ENCODE assay signal across 26 cellular contexts in the genomic region with DNA sequence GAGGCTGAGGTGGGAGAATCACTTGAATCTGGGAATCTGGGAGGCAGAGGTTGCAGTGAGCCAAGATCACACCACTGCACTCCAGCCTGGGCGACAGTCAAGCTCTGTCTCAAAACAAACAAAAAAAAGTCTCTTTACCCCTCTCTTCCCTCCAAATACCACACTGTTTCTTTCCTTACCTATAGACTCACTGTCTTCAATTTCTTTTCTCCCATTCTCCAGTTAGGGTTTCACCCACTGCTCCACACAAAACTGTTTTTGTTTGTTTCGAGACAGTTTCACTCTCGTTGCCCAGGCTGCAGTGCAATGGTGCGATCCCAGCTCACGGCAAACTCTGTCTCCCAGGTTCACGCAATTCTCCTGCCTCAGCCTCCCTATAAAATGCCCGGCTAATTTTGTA. TPM values are rescaled to one million over a fixed set of nuclear protein-coding genes. Genes with fewer than 3 reads are reported as not detected.
A peak's percentile ranks its signal among the peaks of the same experiment; 100 is the strongest.
DNase-seq lines count a peak whose midpoint lies in the region; ATAC-seq and TF ChIP-seq lines count a peak whose summit lies in the region.
"Had no signal": no experiment of that assay in that cellular context is flagged by ENCODE, and none has a peak within 500 bp of the region (broad histone marks: within the 10 kb centered on the region; RNA-seq: fewer than 3 reads in every experiment).

No MANE protein-coding gene starts in this region.

- no peak overlapping the region for H2AFZ ChIP-seq in smooth muscle cell (ENCODE audit: low read depth)

- POLR2A ChIA-PET in activated CD4-positive, alpha-beta T cell treated with anti-CD3 and anti-CD28 coated beads, Interleukin-2, amount 10 ng/mL, durations not matched to agents 7 days and 5 days (lab: Charles Lee), result no interaction called here

- peak overlapping the region; percentile 78 for H3K27ac Mint-ChIP-seq in activated CD4-positive, alpha-beta T cell treated with anti-CD3 and anti-CD28 coated beads, Interleukin-2, amount 10 ng/mL, durations not matched to agents 7 days and 5 days
- peak overlapping the region in 4 of 5 experiments; percentile 43 to 78 (median 54) for H3K27ac Mint-ChIP-seq in brain
- H3K27ac Mint-ChIP-seq in stimulated activated naive B cell treated with anti-CD40 and anti-IgM and Interleukin-4, amounts not matched to agents 10 μg/mL and 1 μg/mL and 100 μg/mL, for 72 hours, result peak overlapping the region; percentile 42

- peaks cover 61% of the 10 kb centered on the region for H3K79me2 ChIP-seq in smooth muscle cell (ENCODE audit: low read depth)

- H3K9ac ChIP-seq in smooth muscle cell (ENCODE audit: low read depth), result no peak overlapping the region

- no peak for DNase-seq in activated CD4-positive, alpha-beta T cell treated with anti-CD3 and anti-CD28 coated beads, Interleukin-2, amount 10 ng/mL, durations not matched to agents 7 days and 5 days
- no peak for DNase-seq in activated CD4-positive, alpha-beta T cell treated with anti-CD3 and anti-CD28 coated beads for 48 hours
- DNase-seq in left ventricle myocardium superior (peak; percentile 1), heart left ventricle (no peak), aorta (no peak), smooth muscle cell (lab: John Stamatoyannopoulos, UW; ENCODE audit: unreplicated experiment) (no peak)
- no peak for DNase-seq in stimulated activated naive B cell treated with anti-CD40 and anti-IgM and Interleukin-4, amounts not matched to agents 10 μg/mL and 1 μg/mL and 100 μg/mL, for 72 hours
- DNase-seq: 8988T; ACHN; BE2C; DMS153; DND-41; KBM-7; MV-4-11; NCI-H1105; NCI-H1436 treated with DMSO at 0.1 percent for 48 hours; NCI-H1930; NCI-H2107; NCI-H446; NCI-H524 treated with DMSO at 0.1 percent for 48 hours; NCI-H82; NK-92 treated with Interleukin-12 subunit alpha and Interleukin-12 subunit beta, amount 100 ng/mL, for 24 hours; PC-3; SJCRH30 had no signal

- peaks cover 0 to 95% (median 71%) of the 10 kb centered on the region in 9 donors for H3K36me3 ChIP-seq in heart left ventricle
- peaks cover 0 to 4% of the 10 kb centered on the region in 2 donors for H3K36me3 ChIP-seq in aorta (ENCODE audit: control insufficient read depth in 1 of 2, insufficient read depth in 2 of 2, low read length in 1 of 2)
- no peaks in the 10 kb centered on the region for H3K36me3 ChIP-seq in smooth muscle cell (ENCODE audit: low read depth)

- H3K4me3 ChIP-seq in heart left ventricle (no peak overlapping the region), aorta (ENCODE audit: low read length in 2 of 2) (no peak overlapping the region), smooth muscle cell (no peak overlapping the region)
- H3K4me3 ChIP-seq: SJCRH30 had no signal

- TF ChIP-seq CTCF in heart left ventricle (IDR thresholded peaks at IDR 0.05), result no peak
- TF ChIP-seq CTCF in brain (conservative IDR thresholded peaks at IDR 0.05), result no peak
- no peak for TF ChIP-seq CTCF in smooth muscle cell (IDR thresholded peaks at IDR 0.05; ENCODE audit: borderline replicate concordance, insufficient read depth, poor library complexity, severe bottlenecking)

- H3K4me3 Mint-ChIP-seq in activated CD4-positive, alpha-beta T cell treated with anti-CD3 and anti-CD28 coated beads, Interleukin-2, amount 10 ng/mL, durations not matched to agents 7 days and 5 days, result no peak overlapping the region
- peak overlapping the region in 1 of 5 experiments; percentile 31 for H3K4me3 Mint-ChIP-seq in brain
- H3K4me3 Mint-ChIP-seq in stimulated activated naive B cell treated with anti-CD40 and anti-IgM and Interleukin-4, amounts not matched to agents 10 μg/mL and 1 μg/mL and 100 μg/mL, for 72 hours, result no peak overlapping the region

- peaks cover 40% of the 10 kb centered on the region for H3K4me1 Mint-ChIP-seq in activated CD4-positive, alpha-beta T cell treated with anti-CD3 and anti-CD28 coated beads, Interleukin-2, amount 10 ng/mL, durations not matched to agents 7 days and 5 days
- H3K4me1 Mint-ChIP-seq in brain, result peaks cover 30% of the 10 kb centered on the region
- peaks cover 22 to 30% of the 10 kb centered on the region in 2 donors for H3K4me1 Mint-ChIP-seq in stimulated activated naive B cell treated with anti-CD40 and anti-IgM and Interleukin-4, amounts not matched to agents 10 μg/mL and 1 μg/mL and 100 μg/mL, for 72 hours

- H3K9me3 ChIP-seq in heart left ventricle (no peaks in the 10 kb centered on the region), aorta (ENCODE audit: control insufficient read depth, low read length) (no peaks in the 10 kb centered on the region), smooth muscle cell (replicated peaks; ENCODE audit: low read depth) (no peaks in the 10 kb centered on the region)
- H3K9me3 ChIP-seq: BE2C, SJCRH30 had no signal

- TF ChIP-seq POLR2A in heart left ventricle (IDR thresholded peaks at IDR 0.05), result no peak

- CTCF ChIA-PET in activated CD4-positive, alpha-beta T cell treated with anti-CD3 and anti-CD28 coated beads, Interleukin-2, amount 10 ng/mL, durations not matched to agents 7 days and 5 days (lab: Charles Lee), result interaction anchor here (1.7 kb wide), 1 partner anchor 8 kb away, joined by 6 read pairs; a partner anchor contains a TSS

- H3K36me3 Mint-ChIP-seq in activated CD4-positive, alpha-beta T cell treated with anti-CD3 and anti-CD28 coated beads, Interleukin-2, amount 10 ng/mL, durations not matched to agents 7 days and 5 days (ENCODE audit: low read depth), result peaks cover 55% of the 10 kb centered on the region
- H3K36me3 Mint-ChIP-seq in brain, result peaks cover 45% of the 10 kb centered on the region
- peaks cover 39 to 61% of the 10 kb centered on the region in 2 donors for H3K36me3 Mint-ChIP-seq in stimulated activated naive B cell treated with anti-CD40 and anti-IgM and Interleukin-4, amounts not matched to agents 10 μg/mL and 1 μg/mL and 100 μg/mL, for 72 hours

- H3K27ac ChIP-seq in heart left ventricle (no peak overlapping the region), aorta (ENCODE audit: low read depth in 1 of 2, low read length in 2 of 2) (no peak overlapping the region), smooth muscle cell (ENCODE audit: low read depth) (no peak overlapping the region)
- H3K27ac ChIP-seq: SJCRH30 had no signal

- H3K27me3 ChIP-seq in heart left ventricle (no peaks in the 10 kb centered on the region), aorta (ENCODE audit: control insufficient read depth in 1 of 2, insufficient read depth in 2 of 2, low read length in 1 of 2) (no peaks in the 10 kb centered on the region), smooth muscle cell (ENCODE audit: low read depth) (no peaks in the 10 kb centered on the region)
- H3K27me3 ChIP-seq: BE2C, SJCRH30 had no signal

- H3K27me3 Mint-ChIP-seq in activated CD4-positive, alpha-beta T cell treated with anti-CD3 and anti-CD28 coated beads, Interleukin-2, amount 10 ng/mL, durations not matched to agents 7 days and 5 days, result no peaks in the 10 kb centered on the region
- H3K27me3 Mint-ChIP-seq in brain, result no peaks in the 10 kb centered on the region
- no peaks in the 10 kb centered on the region for H3K27me3 Mint-ChIP-seq in stimulated activated naive B cell treated with anti-CD40 and anti-IgM and Interleukin-4, amounts not matched to agents 10 μg/mL and 1 μg/mL and 100 μg/mL, for 72 hours

- intact Hi-C loops in left ventricle myocardium superior (cut with micrococcal nuclease), result no loop called here
- intact Hi-C loops in heart left ventricle (cut with DNase I), result no loop called here
- intact Hi-C loops in aorta (cut with DNase I), result no loop called here

- ATAC-seq in left ventricle myocardium superior (no peak), heart left ventricle (no peak), aorta (ENCODE audit: low FRiP score) (no peak)
- no peak for ATAC-seq in stimulated activated naive B cell treated with anti-CD40 and anti-IgM and Interleukin-4, amounts not matched to agents 10 μg/mL and 1 μg/mL and 100 μg/mL, for 72 hours (replicated peaks)
- ATAC-seq: PC-3, Right ventricle myocardium inferior had no signal

- no peaks in the 10 kb centered on the region for H3F3A ChIP-seq in smooth muscle cell (ENCODE audit: low read depth)

- no peaks in the 10 kb centered on the region for H3K9me3 Mint-ChIP-seq in activated CD4-positive, alpha-beta T cell treated with anti-CD3 and anti-CD28 coated beads, Interleukin-2, amount 10 ng/mL, durations not matched to agents 7 days and 5 days
- H3K9me3 Mint-ChIP-seq in brain, result no peaks in the 10 kb centered on the region
- H3K9me3 Mint-ChIP-seq in stimulated activated naive B cell treated with anti-CD40 and anti-IgM and Interleukin-4, amounts not matched to agents 10 μg/mL and 1 μg/mL and 100 μg/mL, for 72 hours, result no peaks in the 10 kb centered on the region

- WGBS in heart left ventricle, 4 donors, result 90 to 96% (median 93%) methylated on average over 7 of the region's 7 CpGs
- WGBS in aorta, 2 donors, result 89 to 90% methylated on average over 7 of the region's 7 CpGs
- WGBS in smooth muscle cell (ENCODE audit: low lambda C conversion rate), result over 99% methylated on average over 7 of the region's 7 CpGs

- H4K20me1 ChIP-seq in smooth muscle cell (ENCODE audit: low read depth), result peaks cover 18% of the 10 kb centered on the region

- no peak overlapping the region for H3K4me2 ChIP-seq in smooth muscle cell

- H3K4me1 ChIP-seq in heart left ventricle, result peaks cover 0 to 25% (median 20%) of the 10 kb centered on the region in 12 donors
- no peaks in the 10 kb centered on the region for H3K4me1 ChIP-seq in aorta (ENCODE audit: control insufficient read depth in 1 of 2, insufficient read depth in 2 of 2, low read length in 2 of 2)
- H3K4me1 ChIP-seq in smooth muscle cell (ENCODE audit: low read depth), result peaks cover 5% of the 10 kb centered on the region
- H3K4me1 ChIP-seq: BE2C, SJCRH30 had no signal

RNA-seq across cellular contexts. Expression of a gene that starts 6.1 kb away (rescaled TPM):
- 10 to 100 TPM; 51.8 to 65.0 TPM for total RNA-seq in activated CD4-positive, alpha-beta T cell treated with anti-CD3 and anti-CD28 coated beads, Interleukin-2, amount 10 ng/mL, durations not matched to agents 7 days and 5 days
- 29.3 TPM for total RNA-seq in left ventricle myocardium superior
- 10 to 100 TPM; 21.5 to 54.5 (median 39.8) TPM for total RNA-seq in heart left ventricle
- polyA plus RNA-seq in heart left ventricle, result 10 to 100 TPM; 21.9 to 51.9 TPM
- 90.9 TPM for polyA plus RNA-seq in brain (ENCODE audit: insufficient read depth, low read depth, low replicate concordance)
- total RNA-seq in aorta, result 10 to 100 TPM; 42.6 to 51.3 TPM
- polyA plus RNA-seq in aorta, result 10 to 100 TPM; 23.4 to 51.1 TPM
- 30.3 and 33.3 TPM in 2 replicates for total RNA-seq in smooth muscle cell
- polyA plus RNA-seq in smooth muscle cell, result 42.0 and 43.5 TPM in 2 replicates

RNA-seq across cellular contexts. Expression of a gene that starts 9.1 kb away (rescaled TPM):
- total RNA-seq in activated CD4-positive, alpha-beta T cell treated with anti-CD3 and anti-CD28 coated beads, Interleukin-2, amount 10 ng/mL, durations not matched to agents 7 days and 5 days, result 10 to 100 TPM; 63.9 to 69.9 TPM
- total RNA-seq in left ventricle myocardium superior (26.4 TPM), heart left ventricle (10 to 100 TPM; 16.9 to 33.2 (median 24.2) TPM), aorta (10 to 100 TPM; 30.7 to 38.0 TPM), smooth muscle cell (12.7 and 17.7 TPM in 2 replicates)
- polyA plus RNA-seq in heart left ventricle (10 to 100 TPM; 18.1 to 40.0 TPM), brain (ENCODE audit: insufficient read depth, low read depth, low replicate concordance) (93.7 TPM), aorta (10 to 100 TPM; 10.3 to 22.2 TPM), smooth muscle cell (37.1 and 37.4 TPM in 2 replicates)

RNA-seq across cellular contexts. Expression of a gene that starts 13.4 kb away (rescaled TPM):
- total RNA-seq in activated CD4-positive, alpha-beta T cell treated with anti-CD3 and anti-CD28 coated beads, Interleukin-2, amount 10 ng/mL, durations not matched to agents 7 days and 5 days, result not detected
- total RNA-seq in left ventricle myocardium superior (not detected), heart left ventricle (not detected), aorta (not detected), smooth muscle cell (not detected in 2 replicates)
- polyA plus RNA-seq in heart left ventricle (not detected), brain (ENCODE audit: insufficient read depth, low read depth, low replicate concordance) (not detected), aorta (under 1 TPM in 1 of 2 donors, not detected in 1; 0.26 TPM), smooth muscle cell (3.6 and 8.2 TPM in 2 replicates)
- total RNA-seq: PC-3, Right ventricle myocardium inferior had no signal

RNA-seq across cellular contexts. Expression of a gene that starts 21.2 kb away (rescaled TPM):
- 100 to 1,000 TPM; 383 to 413 TPM for total RNA-seq in activated CD4-positive, alpha-beta T cell treated with anti-CD3 and anti-CD28 coated beads, Interleukin-2, amount 10 ng/mL, durations not matched to agents 7 days and 5 days
- total RNA-seq in left ventricle myocardium superior, result 2.5 TPM
- total RNA-seq in heart left ventricle, result 1 to 10 TPM in 6 of 9 donors, under 1 TPM in 2, not detected in 1; 0.67 to 9.2 (median 1.5) TPM
- polyA plus RNA-seq in heart left ventricle, result 1 to 10 TPM in 1 of 2 donors, under 1 TPM in 1; 0.44 to 2.4 TPM
- 4.8 TPM for polyA plus RNA-seq in brain (ENCODE audit: insufficient read depth, low read depth, low replicate concordance)
- 1 to 10 TPM; 2.8 to 6.1 TPM for total RNA-seq in aorta
- 1 to 10 TPM; 1.0 to 2.6 TPM for polyA plus RNA-seq in aorta
- 0.27 TPM in 1 of 2 replicates, not detected in the other for total RNA-seq in smooth muscle cell
- 2.8 and 3.7 TPM in 2 replicates for polyA plus RNA-seq in smooth muscle cell

RNA-seq across cellular contexts. Expression of a gene that starts 34.0 kb away (rescaled TPM):
- total RNA-seq in activated CD4-positive, alpha-beta T cell treated with anti-CD3 and anti-CD28 coated beads, Interleukin-2, amount 10 ng/mL, durations not matched to agents 7 days and 5 days, result 10 to 100 TPM; 13.7 to 13.9 TPM
- total RNA-seq in left ventricle myocardium superior (5.2 TPM), heart left ventricle (10 to 100 TPM in 1 of 9 donors, 1 to 10 TPM in 8; 4.1 to 10.3 (median 5.9) TPM), aorta (1 to 10 TPM; 6.2 to 7.4 TPM), smooth muscle cell (7.7 and 9.3 TPM in 2 replicates)
- polyA plus RNA-seq in heart left ventricle (10 to 100 TPM in 1 of 2 donors, 1 to 10 TPM in 1; 3.1 to 11.0 TPM), brain (ENCODE audit: insufficient read depth, low read depth, low replicate concordance) (34.3 TPM), aorta (1 to 10 TPM; 3.4 to 4.9 TPM), smooth muscle cell (8.0 and 10.3 TPM in 2 replicates)
